ENCODE assay signal across 11 cellular contexts in the genomic region with DNA sequence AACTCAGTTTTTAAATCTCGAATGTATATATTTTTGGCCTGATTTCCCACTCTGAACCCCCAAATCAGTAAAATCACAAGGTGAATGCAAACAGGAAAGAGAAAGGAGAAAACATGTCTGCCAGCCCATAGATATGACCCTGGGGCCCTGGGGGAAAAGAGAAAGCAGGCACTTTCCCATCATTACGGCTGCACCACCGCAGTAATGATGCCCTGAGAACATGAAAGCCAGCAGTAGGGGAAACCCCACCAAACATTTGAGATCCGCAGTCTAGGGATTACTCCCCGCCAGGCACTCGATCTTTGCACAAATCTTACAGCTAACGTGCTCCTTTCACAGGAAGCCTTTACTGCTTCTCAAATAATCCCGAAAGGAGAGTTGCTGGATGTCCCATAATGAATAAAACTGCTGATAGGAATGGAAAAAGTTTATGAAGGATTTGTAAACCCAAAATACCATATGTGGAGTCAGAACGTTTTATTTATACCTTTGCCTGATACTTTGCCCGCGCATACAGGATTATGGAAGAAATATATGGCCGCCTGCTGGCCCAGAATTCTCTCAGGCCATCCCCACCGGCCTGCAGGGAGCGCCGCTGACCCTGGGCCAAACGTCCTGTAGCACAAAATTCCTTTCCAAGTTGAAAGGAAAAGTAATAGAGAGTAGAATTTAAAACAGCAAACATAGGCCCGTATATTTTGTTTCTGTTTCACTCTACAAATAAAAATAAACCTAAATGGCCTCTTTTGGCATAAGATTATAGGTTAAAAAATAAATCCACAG.
DNase-seq lines count a peak whose midpoint lies in the region; ATAC-seq and TF ChIP-seq lines count a peak whose summit lies in the region.
"Had no signal": no experiment of that assay in that cellular context is flagged by ENCODE, and none has a peak within 500 bp of the region (broad histone marks: within the 10 kb centered on the region; RNA-seq: fewer than 3 reads in every experiment).

No MANE protein-coding gene starts in this region.

- H3K79me2 ChIP-seq in GM23248 (ENCODE audit: insufficient read depth) (no peaks in the 10 kb centered on the region), smooth muscle cell (ENCODE audit: low read depth) (no peaks in the 10 kb centered on the region)

- H3K4me1 ChIP-seq in GM23248 (ENCODE audit: insufficient read depth) (peaks cover 65% of the 10 kb centered on the region), smooth muscle cell (ENCODE audit: low read depth) (peaks cover 7% of the 10 kb centered on the region), HAP-1 (no peaks in the 10 kb centered on the region)
- H3K4me1 ChIP-seq: neural progenitor cell had no signal

- TF ChIP-seq CTCF in GM10266 (IDR thresholded peaks at IDR 0.05; ENCODE audit: control insufficient read depth, insufficient read depth, low read depth, missing control alignments) (no peak), GM20000 (IDR thresholded peaks at IDR 0.05; ENCODE audit: extremely low read depth, missing control alignments) (no peak), brain microvascular endothelial cell (IDR thresholded peaks at IDR 0.05; ENCODE audit: low read depth, low read length, missing control alignments) (peak; percentile 15), smooth muscle cell (IDR thresholded peaks at IDR 0.05; ENCODE audit: borderline replicate concordance, insufficient read depth, poor library complexity, severe bottlenecking) (no peak)

- H3K9me2 ChIP-seq in GM23248 (ENCODE audit: insufficient read depth): no peaks in the 10 kb centered on the region

- peak; percentile 26 for DNase-seq in GM10266 (ENCODE audit: extremely low spot score)
- DNase-seq in GM20000 (ENCODE audit: low spot score): peak; percentile 36
- DNase-seq in brain microvascular endothelial cell: no peak
- no peak for DNase-seq in GM23248
- no peak for DNase-seq in dedifferentiated amniotic fluid mesenchymal stem cell (ENCODE audit: extremely low spot score)
- no peak for DNase-seq in smooth muscle cell (lab: John Stamatoyannopoulos, UW; ENCODE audit: unreplicated experiment)
- no peak for DNase-seq in HAP-1 (ENCODE audit: low spot score in 2 of 2)
- DNase-seq: glutamatergic neuron, NCI-H2081 had no signal

- WGBS in GM23248 (ENCODE audit: low coverage in 1 of 2, low lambda C conversion rate in 2 of 2, missing lambda C conversion rate in 2 of 2), 2 experiments: 95 to 96% methylated on average over 17 of the region's 17 CpGs
- WGBS in smooth muscle cell (ENCODE audit: low lambda C conversion rate): 89% methylated on average over 17 of the region's 17 CpGs

- H4K20me1 ChIP-seq in GM23248 (ENCODE audit: insufficient read depth) (no peaks in the 10 kb centered on the region), smooth muscle cell (ENCODE audit: low read depth) (no peaks in the 10 kb centered on the region)

- H3F3A ChIP-seq in GM23248 (ENCODE audit: insufficient read depth) (peaks cover 51% of the 10 kb centered on the region), smooth muscle cell (ENCODE audit: low read depth) (peaks cover 12% of the 10 kb centered on the region)

- H3K4me3 ChIP-seq in brain microvascular endothelial cell (ENCODE audit: low read depth, low read length) (no peak overlapping the region), GM23248 (no peak overlapping the region), smooth muscle cell (no peak overlapping the region), HAP-1 (no peak overlapping the region)
- H3K4me3 ChIP-seq: neural progenitor cell had no signal

- H3K27me3 ChIP-seq in brain microvascular endothelial cell (replicated peaks) (no peaks in the 10 kb centered on the region), GM23248 (replicated peaks; ENCODE audit: insufficient read depth) (no peaks in the 10 kb centered on the region), smooth muscle cell (ENCODE audit: low read depth) (no peaks in the 10 kb centered on the region), HAP-1 (ENCODE audit: low read depth) (no peaks in the 10 kb centered on the region)
- H3K27me3 ChIP-seq: neural progenitor cell had no signal

- no peaks in the 10 kb centered on the region for H3K36me3 ChIP-seq in brain microvascular endothelial cell (replicated peaks)
- no peaks in the 10 kb centered on the region for H3K36me3 ChIP-seq in GM23248 (ENCODE audit: low read depth)
- no peaks in the 10 kb centered on the region for H3K36me3 ChIP-seq in smooth muscle cell (ENCODE audit: low read depth)
- no peaks in the 10 kb centered on the region for H3K36me3 ChIP-seq in HAP-1 (replicated peaks)
- H3K36me3 ChIP-seq: neural progenitor cell had no signal

- H2AFZ ChIP-seq in GM23248 (no peak overlapping the region), smooth muscle cell (ENCODE audit: low read depth) (no peak overlapping the region)
- H2AFZ ChIP-seq: neural progenitor cell had no signal

- ATAC-seq in HG03159 (IDR thresholded peaks at IDR 0.05; ENCODE audit: unreplicated experiment): peak; percentile 16

- H3K9me3 ChIP-seq in GM23248 (ENCODE audit: low read depth) (no peaks in the 10 kb centered on the region), smooth muscle cell (replicated peaks; ENCODE audit: low read depth) (no peaks in the 10 kb centered on the region), HAP-1 (no peaks in the 10 kb centered on the region)

- in situ Hi-C loops in brain microvascular endothelial cell (cut with HindIII; ENCODE audit: low pct_ligation_motif_present, low sequenced_read_pairs) (no loop called here), GM23248 (cut with MboI) (no loop called here), HAP-1 (cut with MboI; ENCODE audit: low sequenced_read_pairs) (no loop called here)

- H3K27ac ChIP-seq in brain microvascular endothelial cell (no peak overlapping the region), GM23248 (no peak overlapping the region), smooth muscle cell (ENCODE audit: low read depth) (no peak overlapping the region)
- H3K27ac ChIP-seq: neural progenitor cell had no signal

- H3K4me2 ChIP-seq in GM23248 (ENCODE audit: unreplicated experiment) (no peak overlapping the region), smooth muscle cell (no peak overlapping the region)
- H3K4me2 ChIP-seq: neural progenitor cell had no signal

- H3K9ac ChIP-seq in GM23248 (no peak overlapping the region), smooth muscle cell (ENCODE audit: low read depth) (no peak overlapping the region)
- H3K9ac ChIP-seq: neural progenitor cell had no signal

Comparison
In these comparisons a context has a peak if more than half of its experiments do, and no peak if none do; other contexts are left out.
1. DNase-seq: peak in GM10266 (single experiment) and GM20000 (single experiment); none in brain microvascular endothelial cell (single experiment), GM23248 (single experiment), dedifferentiated amniotic fluid mesenchymal stem cell (single experiment), smooth muscle cell (single experiment) and HAP-1 (0 of 2).